Comparison of ENCODE assay signal across 8 cellular contexts in the genomic region with DNA sequence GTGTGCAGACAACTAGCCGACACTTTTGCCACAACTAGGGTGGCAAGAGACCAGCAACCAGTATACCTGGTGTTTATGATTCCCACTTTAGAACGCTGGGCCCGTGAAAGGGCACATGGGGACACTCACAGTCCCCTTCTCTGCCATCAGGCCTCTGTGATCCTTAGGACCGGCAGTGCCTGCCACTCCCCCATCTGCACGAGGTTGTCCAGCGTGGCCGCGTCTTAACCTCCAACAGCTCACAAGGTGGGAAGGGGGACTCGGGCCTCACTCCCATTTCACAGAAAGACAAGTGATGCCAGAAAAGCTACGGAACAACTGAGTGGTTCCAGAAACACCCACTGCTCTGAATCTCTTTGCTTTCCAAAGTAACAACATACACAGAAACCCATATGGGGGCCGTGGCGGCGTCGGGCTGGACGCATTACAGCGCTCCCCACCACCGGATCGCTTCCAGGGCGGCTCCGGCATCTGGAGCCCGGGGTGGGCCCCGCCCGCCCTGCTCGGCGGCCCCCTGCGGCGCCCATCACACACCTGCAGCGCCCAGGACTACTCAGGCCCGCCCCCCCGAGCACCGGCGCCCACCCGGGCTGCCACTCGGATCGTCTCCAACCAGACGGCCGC.
DNase-seq lines count a peak whose midpoint lies in the region; ATAC-seq and TF ChIP-seq lines count a peak whose summit lies in the region.

No MANE protein-coding gene starts in this region.

- peak overlapping the region; percentile 39 for H2AFZ ChIP-seq in ACC112 (ENCODE audit: low read length, unreplicated experiment)

- peaks cover 6% of the 10 kb centered on the region; the same call in 1 of the 2 replicates for H3K36me3 ChIP-seq in ACC112 (ENCODE audit: insufficient read depth, low read length)
- peaks cover 58% of the 10 kb centered on the region for H3K36me3 ChIP-seq in RWPE2 (ENCODE audit: low read depth)

- H3K27ac ChIP-seq in ACC112 (ENCODE audit: low read depth, low read length) (no peak overlapping the region), RWPE2 (ENCODE audit: poor library complexity, severe bottlenecking) (peak overlapping the region; percentile 64), skin epidermis (peak overlapping the region in 19 of 21 experiments; percentile 83 to 98 (median 89))

- H3K4me1 ChIP-seq in ACC112 (ENCODE audit: control insufficient read depth, insufficient read depth, low read length, unreplicated experiment) (peaks cover 17% of the 10 kb centered on the region), RWPE2 (ENCODE audit: insufficient read depth, poor library complexity, severe bottlenecking) (no peaks in the 10 kb centered on the region)

- no peaks in the 10 kb centered on the region for H3K9me3 ChIP-seq in RWPE2 (ENCODE audit: severe bottlenecking)

- peak overlapping the region; percentile 97 for H3K4me3 ChIP-seq in ACC112 (ENCODE audit: low read depth, low read length)
- H3K4me3 ChIP-seq in RWPE2 (ENCODE audit: severe bottlenecking) = peak overlapping the region; percentile 75
- H3K4me3 ChIP-seq in foreskin fibroblast (ENCODE audit: low read depth in 1 of 2, low read length in 2 of 2) = peak overlapping the region; percentile 75 to 78
- peak overlapping the region; percentile 86 to 99 (median 96) for H3K4me3 ChIP-seq in skin epidermis

- DNase-seq in RWPE2 (ENCODE audit: low spot score) (no peak), foreskin fibroblast (no peak), SKM-1 treated with dmso at 0.1 percent for 144 hours (lab: John Stamatoyannopoulos, UW; ENCODE audit: unreplicated experiment) (no peak), inferior parietal cortex (ENCODE audit: extremely low spot score) (no peak), NCI-H1105 (lab: John Stamatoyannopoulos, UW) (no peak)

- TF ChIP-seq CTCF in RWPE2 (IDR thresholded peaks at IDR 0.05; ENCODE audit: poor library complexity, severe bottlenecking) = no peak
- no peak for TF ChIP-seq CTCF in foreskin fibroblast (IDR thresholded peaks at IDR 0.05; ENCODE audit: low read depth, low read length)

- ATAC-seq in GM19455 (IDR thresholded peaks at IDR 0.05; ENCODE audit: unreplicated experiment) (peak; percentile 37), RWPE2 (ENCODE audit: low read depth) (peak; percentile 7; the same call in 2 of the 3 replicates)

- peaks cover 48% of the 10 kb centered on the region for H3K79me2 ChIP-seq in ACC112 (ENCODE audit: control insufficient read depth, insufficient read depth, low read length, unreplicated experiment)

- H3K27me3 ChIP-seq in ACC112 (ENCODE audit: insufficient read depth, low read length) (no peaks in the 10 kb centered on the region), RWPE2 (ENCODE audit: insufficient read depth, poor library complexity, severe bottlenecking) (no peaks in the 10 kb centered on the region)
